Comparison of ENCODE assay signal across 1 cellular context in genomic region chr2:9547272-9547991, GRCh38.
TF ChIP-seq lines count a peak whose summit lies in the region.

No MANE protein-coding gene starts in this region.

TF ChIP-seq in IMR-90, 13 proteins besides CTCF, POLR2A, EP300 and RAD21:
- TF ChIP-seq USF2 (IDR thresholded peaks at IDR 0.05; ENCODE audit: low read depth, low read length), result no peak
- TF ChIP-seq CEBPB (IDR thresholded peaks at IDR 0.05; ENCODE audit: low read depth, low read length), result 0 out of 2 replicates have a peak, but pooled peaks have one; percentile 9
- TF ChIP-seq MAFK (IDR thresholded peaks at IDR 0.05; ENCODE audit: low read depth, low read length), result no peak
- no peak for TF ChIP-seq NFE2L2 (IDR thresholded peaks at IDR 0.05; ENCODE audit: low read depth, low read length)
- TF ChIP-seq CHD1 (IDR thresholded peaks at IDR 0.05; ENCODE audit: low read depth, low read length), result no peak
- no peak for TF ChIP-seq ELK1 (IDR thresholded peaks at IDR 0.05; ENCODE audit: borderline replicate concordance, low read depth, low read length)
- TF ChIP-seq RFX5 (IDR thresholded peaks at IDR 0.05; ENCODE audit: low read depth, low read length), result no peak
